In genomic region chr13:30829788-30830637, GRCh38 we compare ENCODE assay signal across 21 cellular contexts.
DNase-seq lines count a peak whose midpoint lies in the region; TF ChIP-seq lines count a peak whose summit lies in the region.
"Had no signal": no experiment of that assay in that cellular context is flagged by ENCODE, and none has a peak within 500 bp of the region (broad histone marks: within the 10 kb centered on the region; RNA-seq: fewer than 3 reads in every experiment).

No MANE protein-coding gene starts in this region.

- no peak overlapping the region for H3K27ac Mint-ChIP-seq in CD14-positive monocyte
- H3K27ac Mint-ChIP-seq: activated CD4-positive, alpha-beta T cell treated with anti-CD3 and anti-CD28 coated beads for 36 hours; activated CD8-positive, alpha-beta memory T cell treated with anti-CD3 and anti-CD28 coated beads, Interleukin-2, amount 10 ng/mL, durations not matched to agents 7 days and 5 days; CD8-positive, alpha-beta T cell had no signal

- intact Hi-C loops in CD14-positive monocyte (cut with micrococcal nuclease) (no loop called here), dorsolateral prefrontal cortex (cut with DNase I) (no loop called here)

- H3K27me3 ChIP-seq in dorsolateral prefrontal cortex, result no peaks in the 10 kb centered on the region
- H3K27me3 ChIP-seq: ovary had no signal

- H3K27ac ChIP-seq in RWPE1 (peak overlapping the region; percentile 63; the same call in 1 of the 2 replicates), dorsolateral prefrontal cortex (no peak overlapping the region)
- H3K27ac ChIP-seq: cardiac muscle cell, left ventricle myocardium inferior, ovary had no signal

- CTCF ChIA-PET in RWPE1 (lab: Yijun Ruan, JAX), result no interaction called here

- DNase-seq in CD14-positive monocyte (ENCODE audit: low spot score) (peak; percentile 26), HuH-7 (ENCODE audit: low spot score) (peak; percentile 68), RWPE1 (ENCODE audit: low spot score) (no peak), myocyte (ENCODE audit: low read depth) (peak; percentile 89), dorsolateral prefrontal cortex (no peak)
- DNase-seq in activated CD4-positive, alpha-beta T cell treated with anti-CD3 and anti-CD28 coated beads, Interleukin-2, amount 50 U/mL, for 1 hour, result no peak
- no peak for DNase-seq in effector CD4-positive, alpha-beta T cell
- no peak for DNase-seq in activated naive CD4-positive, alpha-beta T cell (lab: John Stamatoyannopoulos, UW)
- DNase-seq: activated CD4-positive, alpha-beta T cell treated with anti-CD3 and anti-CD28 coated beads for 36 hours; activated CD8-positive, alpha-beta memory T cell treated with anti-CD3 and anti-CD28 coated beads, Interleukin-2, amount 10 ng/mL, durations not matched to agents 7 days and 5 days; CD8-positive, alpha-beta T cell; DMS79; effector CD8-positive, alpha-beta T cell; glutamatergic neuron; left ventricle myocardium inferior; NCI-H1417 treated with DMSO at 0.1 percent for 48 hours; OCI-M1; ovary; right cardiac atrium; stimulated activated naive CD4-positive, alpha-beta T cell had no signal

- peaks cover 5 to 19% (median 17%) of the 10 kb centered on the region in 3 donors for H3K27me3 Mint-ChIP-seq in CD14-positive monocyte (ENCODE audit: low read depth in 3 of 3)
- H3K27me3 Mint-ChIP-seq: activated CD8-positive, alpha-beta memory T cell treated with anti-CD3 and anti-CD28 coated beads, Interleukin-2, amount 10 ng/mL, durations not matched to agents 7 days and 5 days had no signal

- H3K4me3 ChIP-seq in dorsolateral prefrontal cortex, result no peak overlapping the region
- H3K4me3 ChIP-seq: cardiac muscle cell, left ventricle myocardium inferior, ovary had no signal

- peaks cover 0 to 4% (median 0%) of the 10 kb centered on the region in 7 donors for H3K9me3 Mint-ChIP-seq in CD14-positive monocyte
- H3K9me3 Mint-ChIP-seq: CD8-positive, alpha-beta T cell had no signal

- no peak for TF ChIP-seq CTCF in CD14-positive monocyte (IDR thresholded peaks at IDR 0.05)
- TF ChIP-seq CTCF in RWPE1 (conservative IDR thresholded peaks at IDR 0.05; ENCODE audit: low read depth), result no peak
- TF ChIP-seq CTCF in dorsolateral prefrontal cortex (IDR thresholded peaks at IDR 0.05 in 54 of 56, conservative IDR thresholded peaks at IDR 0.05 in 2 of 56; ENCODE audit: low read depth in 1 of 56, partially characterized antibody in 56 of 56), result no peak

- POLR2A ChIA-PET in RWPE1 (lab: Yijun Ruan, JAX; ENCODE audit: low non-redundant PET), result no interaction called here

- no peak overlapping the region for H3K4me3 Mint-ChIP-seq in CD14-positive monocyte
- H3K4me3 Mint-ChIP-seq: activated CD4-positive, alpha-beta T cell treated with anti-CD3 and anti-CD28 coated beads for 36 hours; activated CD8-positive, alpha-beta memory T cell treated with anti-CD3 and anti-CD28 coated beads, Interleukin-2, amount 10 ng/mL, durations not matched to agents 7 days and 5 days; CD8-positive, alpha-beta T cell had no signal

- H3K36me3 Mint-ChIP-seq in CD14-positive monocyte, result no peaks in the 10 kb centered on the region
- H3K36me3 Mint-ChIP-seq: activated CD8-positive, alpha-beta memory T cell treated with anti-CD3 and anti-CD28 coated beads, Interleukin-2, amount 10 ng/mL, durations not matched to agents 7 days and 5 days; CD8-positive, alpha-beta T cell had no signal

- peaks cover 6% of the 10 kb centered on the region for H3K4me1 Mint-ChIP-seq in CD14-positive monocyte

Comparison
In these comparisons a context has a peak if more than half of its experiments do, and no peak if none do; other contexts are left out.
1. DNase-seq: peak in CD14-positive monocyte (single experiment), HuH-7 (single experiment) and myocyte (single experiment); none in RWPE1 (single experiment), activated CD4-positive, alpha-beta T cell treated with anti-CD3 and anti-CD28 coated beads, Interleukin-2, amount 50 U/mL, for 1 hour (single experiment), effector CD4-positive, alpha-beta T cell (single experiment), dorsolateral prefrontal cortex (0 of 10) and activated naive CD4-positive, alpha-beta T cell (0 of 4).